Comparison of ENCODE assay signal across 15 cellular contexts in the genomic region with DNA sequence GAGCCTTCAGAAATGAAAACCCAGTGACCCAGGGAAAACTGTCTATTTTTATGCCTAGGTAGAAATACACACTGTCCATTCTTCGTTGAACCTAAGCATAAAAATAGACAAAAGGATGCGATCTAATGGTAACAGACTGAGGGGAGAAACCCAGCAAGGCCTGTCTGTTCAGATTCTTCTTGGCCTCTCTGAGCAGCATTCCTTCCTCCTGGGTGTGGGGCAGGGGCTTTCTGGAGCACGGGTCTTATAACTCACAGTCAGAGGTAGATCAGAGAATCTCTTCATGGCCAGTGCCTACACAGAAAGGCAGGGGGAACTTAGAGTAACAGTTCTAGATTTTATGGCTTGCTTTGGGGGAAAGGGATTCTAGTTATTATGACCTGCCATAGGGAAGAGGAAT. TPM values are rescaled to one million over a fixed set of nuclear protein-coding genes. Genes with fewer than 3 reads are reported as not detected.
A peak's percentile ranks its signal among the peaks of the same experiment; 100 is the strongest.
DNase-seq lines count a peak whose midpoint lies in the region; ATAC-seq, FAIRE-seq and TF ChIP-seq lines count a peak whose summit lies in the region.
"Had no signal": no experiment of that assay in that cellular context is flagged by ENCODE, and none has a peak within 500 bp of the region (broad histone marks: within the 10 kb centered on the region; RNA-seq: fewer than 3 reads in every experiment).

No MANE protein-coding gene starts in this region.

- peak overlapping the region; percentile 100 for H3K27ac ChIP-seq in CD4-positive, alpha-beta T cell (ENCODE audit: low read depth, low read length)
- H3K27ac ChIP-seq in neutrophil: peak overlapping the region; percentile 97
- no peak overlapping the region for H3K27ac ChIP-seq in caudate nucleus (ENCODE audit: low read depth, low read length)
- H3K27ac ChIP-seq in aorta (ENCODE audit: low read depth in 1 of 2, low read length in 2 of 2): no peak overlapping the region
- H3K27ac ChIP-seq: foreskin keratinocyte had no signal

- POLR2A ChIA-PET in CD4-positive, alpha-beta T cell (lab: Charles Lee): interaction anchor here (1.0 to 14.3 kb wide), 5 partner anchors 15 to 67 kb away, joined by 3 to 255 read pairs (median 180); a partner anchor contains a TSS

- no peaks in the 10 kb centered on the region for H3K36me3 ChIP-seq in neutrophil
- H3K36me3 ChIP-seq in aorta (ENCODE audit: control insufficient read depth in 1 of 2, insufficient read depth in 2 of 2, low read length in 1 of 2): no peaks in the 10 kb centered on the region

- peak; percentile 14 for FAIRE-seq in GM19239 (lab: Jason Lieb, UNC)
- FAIRE-seq: endometrium had no signal

- no peaks in the 10 kb centered on the region for H3K27me3 ChIP-seq in CD4-positive, alpha-beta T cell (ENCODE audit: control insufficient read depth, insufficient read depth, low read length)
- no peaks in the 10 kb centered on the region for H3K27me3 ChIP-seq in neutrophil
- H3K27me3 ChIP-seq in aorta (ENCODE audit: control insufficient read depth in 1 of 2, insufficient read depth in 2 of 2, low read length in 1 of 2): no peaks in the 10 kb centered on the region

- intact Hi-C loops in CD4-positive, alpha-beta T cell (cut with DNase I, micrococcal nuclease): loop anchor here (5.0 to 10.0 kb wide), 2 partner anchors 261 to 1033 kb away; a partner anchor contains a TSS
- intact Hi-C loops in aorta (cut with DNase I): loop anchor here in 1 of 2 donors (10.0 kb wide), 1 partner anchor 61 kb away; a partner anchor contains a TSS

- no peak for ATAC-seq in CD4-positive, alpha-beta T cell (ENCODE audit: poor library complexity)
- no peak for ATAC-seq in aorta (ENCODE audit: low FRiP score)
- ATAC-seq: foreskin keratinocyte had no signal

- peaks cover 95 to 100% of the 10 kb centered on the region in 2 experiments for H3K4me1 ChIP-seq in neutrophil (ENCODE audit: control insufficient read depth in 1 of 2, insufficient read depth in 1 of 2, low read depth in 1 of 2, low read length in 1 of 2)
- no peaks in the 10 kb centered on the region for H3K4me1 ChIP-seq in aorta (ENCODE audit: control insufficient read depth in 1 of 2, insufficient read depth in 2 of 2, low read length in 2 of 2)

- peaks cover 20% of the 10 kb centered on the region for H3K4me1 Mint-ChIP-seq in CD4-positive, alpha-beta T cell (ENCODE audit: low read depth)
- H3K4me1 Mint-ChIP-seq in chondrocyte (ENCODE audit: low read depth): peaks cover 33% of the 10 kb centered on the region

- H3K9me3 ChIP-seq in CD4-positive, alpha-beta T cell (ENCODE audit: control insufficient read depth, low read length): no peaks in the 10 kb centered on the region
- H3K9me3 ChIP-seq in neutrophil: no peaks in the 10 kb centered on the region
- H3K9me3 ChIP-seq in aorta (ENCODE audit: control insufficient read depth, low read length): no peaks in the 10 kb centered on the region

- no peak for DNase-seq in CD4-positive, alpha-beta T cell
- DNase-seq in GM19239 (ENCODE audit: insufficient read length, low spot score): no peak
- no peak for DNase-seq in chondrocyte (ENCODE audit: low spot score)
- DNase-seq in caudate nucleus (lab: John Stamatoyannopoulos, UW): no peak
- no peak for DNase-seq in aorta
- no peak for DNase-seq in LoVo (ENCODE audit: low spot score)
- DNase-seq: activated naive CD4-positive, alpha-beta T cell treated with anti-CD3 and anti-CD28 coated beads, Interleukin-2, amount 10 ng/mL, durations not matched to agents 7 days and 5 days; central memory CD4-positive, alpha-beta T cell; foreskin keratinocyte; MV-4-11; NCI-H2107; SIG-M5 had no signal

- CTCF ChIA-PET in CD4-positive, alpha-beta T cell (lab: Charles Lee): no interaction called here

- no peak overlapping the region for H3K4me3 Mint-ChIP-seq in CD4-positive, alpha-beta T cell
- H3K4me3 Mint-ChIP-seq in chondrocyte (ENCODE audit: unreplicated experiment): no peak overlapping the region
- H3K4me3 Mint-ChIP-seq: activated naive CD4-positive, alpha-beta T cell treated with anti-CD3 and anti-CD28 coated beads, Interleukin-2, amount 10 ng/mL, durations not matched to agents 7 days and 5 days had no signal

- no peak overlapping the region for H3K27ac Mint-ChIP-seq in CD4-positive, alpha-beta T cell
- peak overlapping the region; percentile 64 for H3K27ac Mint-ChIP-seq in chondrocyte (ENCODE audit: unreplicated experiment)
- H3K27ac Mint-ChIP-seq: activated naive CD4-positive, alpha-beta T cell treated with anti-CD3 and anti-CD28 coated beads, Interleukin-2, amount 10 ng/mL, durations not matched to agents 7 days and 5 days had no signal

- no peaks in the 10 kb centered on the region for H3K27me3 Mint-ChIP-seq in CD4-positive, alpha-beta T cell
- H3K27me3 Mint-ChIP-seq in chondrocyte (ENCODE audit: low read depth): no peaks in the 10 kb centered on the region
- H3K27me3 Mint-ChIP-seq: activated naive CD4-positive, alpha-beta T cell treated with anti-CD3 and anti-CD28 coated beads, Interleukin-2, amount 10 ng/mL, durations not matched to agents 7 days and 5 days had no signal

- TF ChIP-seq CTCF in CD4-positive, alpha-beta T cell (IDR thresholded peaks at IDR 0.05): no peak
- no peak for TF ChIP-seq CTCF in chondrocyte (IDR thresholded peaks at IDR 0.05)
- no peak for TF ChIP-seq CTCF in neutrophil (IDR thresholded peaks at IDR 0.05)

- H3K4me3 ChIP-seq in neutrophil (ENCODE audit: low read depth in 1 of 2, low read length in 1 of 2) (no peak overlapping the region), aorta (ENCODE audit: low read length in 2 of 2) (no peak overlapping the region)
- H3K4me3 ChIP-seq: lung had no signal

- no peaks in the 10 kb centered on the region for H3K9me3 Mint-ChIP-seq in CD4-positive, alpha-beta T cell
- peaks cover 7% of the 10 kb centered on the region for H3K9me3 Mint-ChIP-seq in chondrocyte (ENCODE audit: low read depth)

- H3K36me3 Mint-ChIP-seq in CD4-positive, alpha-beta T cell (ENCODE audit: low read depth): peaks cover 7% of the 10 kb centered on the region
- H3K36me3 Mint-ChIP-seq in chondrocyte (ENCODE audit: low read depth): no peaks in the 10 kb centered on the region

- 55 to 63% methylated on average over 3 of the region's 3 CpGs for WGBS in aorta, 2 donors

RNA-seq across cellular contexts. Expression of a gene that starts 56.0 kb away (rescaled TPM):
- total RNA-seq in CD4-positive, alpha-beta T cell: not detected
- 83.1 to 164 TPM (median 155 TPM) in 3 replicates for total RNA-seq in chondrocyte
- 100 to 1,000 TPM; 148 to 258 TPM for total RNA-seq in aorta
- polyA plus RNA-seq in aorta: 100 to 1,000 TPM in 1 of 2 donors, 10 to 100 TPM in 1; 48.8 to 182 TPM
- total RNA-seq: foreskin keratinocyte had no signal

Comparison
In these comparisons a context has a peak if more than half of its experiments do, and no peak if none do; other contexts are left out.
1. H3K27ac ChIP-seq: peak in CD4-positive, alpha-beta T cell (single experiment) and neutrophil (single experiment); none in caudate nucleus (single experiment) and aorta (0 of 2).
2. RNA of a gene that starts 56.0 kb away (total RNA-seq): 148 to 258 TPM in aorta and 83.1 to 164 TPM in chondrocyte; not detected in CD4-positive, alpha-beta T cell; every median in the first group is over 10 times any median in the second.